Comparison of ENCODE assay signal across 8 cellular contexts in the genomic region with DNA sequence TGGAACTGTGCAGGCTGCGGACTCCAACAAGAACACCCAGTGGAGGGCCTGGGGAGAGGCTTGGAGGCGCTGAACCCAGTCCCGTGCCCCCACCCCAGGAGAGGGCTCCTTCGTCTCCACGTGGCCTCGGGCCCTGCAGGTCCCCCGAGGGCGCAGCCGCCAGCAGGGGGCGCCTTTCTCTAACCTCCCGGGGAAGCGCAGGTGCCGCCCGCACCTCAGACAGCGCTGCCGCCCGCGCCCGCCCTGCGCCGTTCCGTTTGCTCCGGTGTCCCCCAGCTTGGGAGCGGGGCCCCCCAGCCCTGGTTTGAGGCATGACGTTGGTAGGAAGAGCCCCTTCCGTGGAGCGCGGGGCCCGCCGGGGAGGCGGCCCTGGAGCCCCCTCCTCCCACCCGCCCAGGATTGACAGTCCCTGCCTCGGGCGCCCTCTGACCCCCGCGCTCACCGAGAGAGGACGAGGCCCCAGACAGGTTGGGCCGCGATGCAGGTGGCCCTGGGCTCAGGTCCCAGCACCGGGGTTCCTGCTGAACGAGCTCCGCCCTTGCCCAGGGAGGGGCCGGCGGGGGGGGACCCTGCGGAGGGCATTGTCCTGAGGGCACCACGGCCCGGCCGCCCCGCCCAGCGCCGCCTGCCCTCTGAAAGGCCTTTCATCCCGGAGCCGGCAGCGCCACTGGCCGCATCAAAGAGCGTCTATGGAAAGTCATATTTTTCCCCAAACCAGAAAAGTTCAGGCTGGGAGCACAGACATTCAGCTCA. TPM values are rescaled to one million over a fixed set of nuclear protein-coding genes. Genes with fewer than 3 reads are reported as not detected.
DNase-seq lines count a peak whose midpoint lies in the region; ATAC-seq and TF ChIP-seq lines count a peak whose summit lies in the region.

No MANE protein-coding gene starts in this region.

- H3K27me3 Mint-ChIP-seq in activated T-cell treated with anti-CD3 and anti-CD28 coated beads, Interleukin-2, amount 50 U/mL, for 72 hours (ENCODE audit: low read depth): no peaks in the 10 kb centered on the region
- peaks cover 33% of the 10 kb centered on the region for H3K27me3 Mint-ChIP-seq in nephron progenitor cell (ENCODE audit: low read depth, poor library complexity)
- peaks cover 31 to 33% of the 10 kb centered on the region in 2 donors for H3K27me3 Mint-ChIP-seq in stimulated activated naive B cell treated with anti-CD40 and anti-IgM and Interleukin-4, amounts not matched to agents 10 μg/mL and 1 μg/mL and 100 μg/mL, for 72 hours

- TF ChIP-seq CTCF in 22Rv1 (IDR thresholded peaks at IDR 0.05): peak; percentile 76
- TF ChIP-seq CTCF in GM12875 (IDR thresholded peaks at IDR 0.05; ENCODE audit: borderline replicate concordance, insufficient read depth, low read depth, low read length): peak; percentile 54; the same call in 1 of the 2 replicates
- peak; percentile 52 for TF ChIP-seq CTCF in fibroblast of mammary gland (conservative IDR thresholded peaks at IDR 0.05; ENCODE audit: control insufficient read depth, insufficient read depth, low read depth, low read length)
- peak; percentile 86 for TF ChIP-seq CTCF in nephron progenitor cell (IDR thresholded peaks at IDR 0.05)

- peak; percentile 2 for DNase-seq in OCI-M1 (lab: John Stamatoyannopoulos, UW)
- DNase-seq in activated T-cell treated with anti-CD3 and anti-CD28 coated beads, Interleukin-2, amount 50 U/mL, for 72 hours: peak; percentile 91 to 95
- peak; percentile 35 for DNase-seq in fibroblast of mammary gland (ENCODE audit: low read depth)
- peak; percentile 94 for DNase-seq in nephron progenitor cell
- DNase-seq in stimulated activated naive B cell treated with anti-CD40 and anti-IgM and Interleukin-4, amounts not matched to agents 10 μg/mL and 1 μg/mL and 100 μg/mL, for 72 hours: peak; percentile 71
- no peak for DNase-seq in NAMALWA (ENCODE audit: low spot score)

- no peak overlapping the region for H3K27ac Mint-ChIP-seq in activated T-cell treated with anti-CD3 and anti-CD28 coated beads, Interleukin-2, amount 50 U/mL, for 72 hours
- H3K27ac Mint-ChIP-seq in nephron progenitor cell: no peak overlapping the region
- no peak overlapping the region for H3K27ac Mint-ChIP-seq in stimulated activated naive B cell treated with anti-CD40 and anti-IgM and Interleukin-4, amounts not matched to agents 10 μg/mL and 1 μg/mL and 100 μg/mL, for 72 hours

- H3K4me3 ChIP-seq in GM12875 (ENCODE audit: low read depth, low read length) (no peak overlapping the region), fibroblast of mammary gland (ENCODE audit: control insufficient read depth, low read depth, low read length) (no peak overlapping the region)

- peak; percentile 99 to 100 for ATAC-seq in activated T-cell treated with anti-CD3 and anti-CD28 coated beads, Interleukin-2, amount 50 U/mL, for 72 hours (replicated peaks in 1 of 2)
- ATAC-seq in stimulated activated naive B cell treated with anti-CD40 and anti-IgM and Interleukin-4, amounts not matched to agents 10 μg/mL and 1 μg/mL and 100 μg/mL, for 72 hours (replicated peaks): peak; percentile 99 to 100

- H3K4me3 Mint-ChIP-seq in activated T-cell treated with anti-CD3 and anti-CD28 coated beads, Interleukin-2, amount 50 U/mL, for 72 hours: peak overlapping the region; percentile 48 to 49
- no peak overlapping the region for H3K4me3 Mint-ChIP-seq in nephron progenitor cell
- H3K4me3 Mint-ChIP-seq in stimulated activated naive B cell treated with anti-CD40 and anti-IgM and Interleukin-4, amounts not matched to agents 10 μg/mL and 1 μg/mL and 100 μg/mL, for 72 hours: peak overlapping the region in 1 of 2 donors; percentile 59

- peaks cover 9% of the 10 kb centered on the region for H3K4me1 Mint-ChIP-seq in activated T-cell treated with anti-CD3 and anti-CD28 coated beads, Interleukin-2, amount 50 U/mL, for 72 hours (ENCODE audit: low read depth)
- H3K4me1 Mint-ChIP-seq in nephron progenitor cell: peaks cover 42% of the 10 kb centered on the region
- H3K4me1 Mint-ChIP-seq in stimulated activated naive B cell treated with anti-CD40 and anti-IgM and Interleukin-4, amounts not matched to agents 10 μg/mL and 1 μg/mL and 100 μg/mL, for 72 hours: peaks cover 0 to 8% of the 10 kb centered on the region in 2 donors

- no peak overlapping the region for H3K27ac ChIP-seq in 22Rv1

- peaks cover 5 to 8% of the 10 kb centered on the region in 2 donors for H3K36me3 Mint-ChIP-seq in activated T-cell treated with anti-CD3 and anti-CD28 coated beads, Interleukin-2, amount 50 U/mL, for 72 hours (ENCODE audit: insufficient read depth in 2 of 2)
- no peaks in the 10 kb centered on the region for H3K36me3 Mint-ChIP-seq in nephron progenitor cell (ENCODE audit: low read depth)
- no peaks in the 10 kb centered on the region for H3K36me3 Mint-ChIP-seq in stimulated activated naive B cell treated with anti-CD40 and anti-IgM and Interleukin-4, amounts not matched to agents 10 μg/mL and 1 μg/mL and 100 μg/mL, for 72 hours

- peaks cover 11% of the 10 kb centered on the region in 2 donors for H3K9me3 Mint-ChIP-seq in activated T-cell treated with anti-CD3 and anti-CD28 coated beads, Interleukin-2, amount 50 U/mL, for 72 hours
- no peaks in the 10 kb centered on the region for H3K9me3 Mint-ChIP-seq in nephron progenitor cell
- H3K9me3 Mint-ChIP-seq in stimulated activated naive B cell treated with anti-CD40 and anti-IgM and Interleukin-4, amounts not matched to agents 10 μg/mL and 1 μg/mL and 100 μg/mL, for 72 hours: peaks cover 6 to 9% of the 10 kb centered on the region in 2 donors

RNA-seq across cellular contexts. Expression of a gene that starts 42.9 kb away (rescaled TPM):
- not detected for total RNA-seq in activated T-cell treated with anti-CD3 and anti-CD28 coated beads, Interleukin-2, amount 50 U/mL, for 72 hours
